In the genomic region with DNA sequence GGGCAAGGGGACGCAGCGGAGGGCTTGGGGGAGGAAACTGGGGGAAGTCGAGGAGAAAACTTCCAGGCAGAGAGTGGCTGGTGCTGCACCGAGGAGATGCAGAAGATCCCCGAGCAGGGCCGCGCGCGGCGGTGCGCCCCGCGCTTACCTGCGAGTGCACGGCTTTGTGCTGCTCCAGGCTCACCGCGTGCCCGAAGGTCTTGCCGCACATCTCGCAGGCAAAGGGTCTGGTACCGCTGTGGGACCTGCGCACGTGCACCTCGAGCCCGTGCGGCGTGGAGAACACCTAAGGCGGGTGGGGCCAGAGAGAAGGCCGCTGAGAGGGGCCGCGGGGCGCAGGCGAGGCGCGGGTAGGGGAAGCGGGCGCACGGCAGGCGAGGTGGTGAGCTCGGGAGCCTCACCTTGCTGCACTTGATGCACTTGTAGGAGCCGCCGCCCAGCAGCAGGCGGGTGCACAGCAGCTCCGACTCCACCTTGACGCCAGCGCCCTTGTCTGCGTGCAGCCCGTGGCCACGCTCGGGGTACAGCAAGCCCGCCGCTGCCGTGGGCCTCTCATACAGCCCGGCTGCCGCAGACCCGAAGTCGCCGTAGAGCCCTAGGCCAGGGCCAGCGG, we compare ENCODE assay signal across 14 cellular contexts. TPM values are rescaled to one million over a fixed set of nuclear protein-coding genes. Genes with fewer than 3 reads are reported as not detected.
DNase-seq lines count a peak whose midpoint lies in the region; ATAC-seq and TF ChIP-seq lines count a peak whose summit lies in the region.
"Had no signal": no experiment of that assay in that cellular context is flagged by ENCODE, and none has a peak within 500 bp of the region (broad histone marks: within the 10 kb centered on the region; RNA-seq: fewer than 3 reads in every experiment).

No MANE protein-coding gene starts in this region.

- intact Hi-C loops in right cardiac atrium (cut with DNase I) (no loop called here), left ventricle myocardium superior (cut with micrococcal nuclease) (no loop called here), upper lobe of right lung (cut with DNase I) (no loop called here)

- H3K79me2 ChIP-seq in mesendoderm (ENCODE audit: control insufficient read depth, insufficient read depth, low read length), result no peaks in the 10 kb centered on the region
- H3K79me2 ChIP-seq in SK-N-SH (ENCODE audit: insufficient read depth), result no peaks in the 10 kb centered on the region

- no peak overlapping the region for H2BK120ac ChIP-seq in mesendoderm (ENCODE audit: low read depth, low read length)

- no peak overlapping the region for H4K5ac ChIP-seq in mesendoderm (ENCODE audit: low read length)

- TF ChIP-seq CTCF in coronary artery (IDR thresholded peaks at IDR 0.05) (no peak), upper lobe of right lung (IDR thresholded peaks at IDR 0.05) (no peak), SK-N-SH (IDR thresholded peaks at IDR 0.05) (no peak)

- peak overlapping the region; percentile 94 for H3K23ac ChIP-seq in mesendoderm (ENCODE audit: low read length)

- H3K9me3 ChIP-seq in right cardiac atrium (ENCODE audit: control insufficient read depth, low read length) (no peaks in the 10 kb centered on the region), upper lobe of right lung (no peaks in the 10 kb centered on the region), SK-N-SH (no peaks in the 10 kb centered on the region)

- H3K9ac ChIP-seq in mesendoderm (ENCODE audit: low read length), result no peak overlapping the region
- no peak overlapping the region for H3K9ac ChIP-seq in SK-N-SH
- H3K9ac ChIP-seq: BLaER1 had no signal

- WGBS in right cardiac atrium, result 36% methylated on average over 59 of the region's 59 CpGs
- WGBS in mesendoderm (ENCODE audit: extremely low coverage, insufficient coverage, low lambda C conversion rate), result no CpG with 5 or more reads among the region's 59 CpGs
- 21% methylated on average over 9 of the region's 59 CpGs for WGBS in SK-N-SH (ENCODE audit: low lambda C conversion rate)

- ATAC-seq in right cardiac atrium (no peak), left ventricle myocardium superior (no peak), upper lobe of right lung (peak; percentile 2), HG03159 (IDR thresholded peaks at IDR 0.05; ENCODE audit: unreplicated experiment) (no peak)
- ATAC-seq: naive thymus-derived CD8-positive, alpha-beta T cell; Panc1 had no signal

- no peak overlapping the region for H2AFZ ChIP-seq in SK-N-SH (ENCODE audit: low read depth)

- H3K18ac ChIP-seq in mesendoderm (ENCODE audit: low read length), result no peak overlapping the region

- TF ChIP-seq RAD21 in SK-N-SH (IDR thresholded peaks at IDR 0.05; ENCODE audit: low read length), result no peak

- H3K4me2 ChIP-seq in mesendoderm (ENCODE audit: low read length), result peak overlapping the region; percentile 50
- H3K4me2 ChIP-seq in SK-N-SH, result no peak overlapping the region
- H3K4me2 ChIP-seq: BLaER1 had no signal

- CTCF ChIA-PET in SK-N-SH (lab: Yijun Ruan, JAX), result interaction anchor here (0.6 to 0.8 kb wide), 2 partner anchors 12 to 170 kb away, joined by 3 to 4 read pairs; no protein-coding TSS in a partner anchor

- POLR2A ChIA-PET in SK-N-SH (lab: Yijun Ruan, JAX), result interaction anchor here (0.6 kb wide), 1 partner anchor 182 kb away, joined by 3 read pairs; no protein-coding TSS in a partner anchor

- H3K4ac ChIP-seq in mesendoderm (ENCODE audit: low read depth, low read length), result no peak overlapping the region

- H3K27me3 ChIP-seq in right cardiac atrium (ENCODE audit: control insufficient read depth, insufficient read depth) (no peaks in the 10 kb centered on the region), mesendoderm (ENCODE audit: insufficient read depth, low read length, poor library complexity) (peaks cover 70% of the 10 kb centered on the region), upper lobe of right lung (peaks cover 60% of the 10 kb centered on the region), SK-N-SH (ENCODE audit: insufficient read depth) (peaks cover 86% of the 10 kb centered on the region)

- no peak overlapping the region for H2AK5ac ChIP-seq in mesendoderm (ENCODE audit: low read length)

- DNase-seq in right cardiac atrium (peak in 1 of 3 donors; percentile 37), left ventricle myocardium superior (no peak), coronary artery (ENCODE audit: low spot score) (no peak), mesendoderm (peak; percentile 42), upper lobe of right lung (no peak), DMS153 treated with DMSO at 0.1 percent for 48 hours (lab: John Stamatoyannopoulos, UW; ENCODE audit: unreplicated experiment) (no peak), SK-N-SH (no peak)
- DNase-seq: activated effector memory CD4-positive, alpha-beta T cell treated with anti-CD3 and anti-CD28 coated beads, Interleukin-2, amount 50 U/mL, for 16 hours; KG1; stimulated activated CD4-positive, alpha-beta T cell treated with anti-CD3 and anti-CD28 coated beads, Interleukin-4, amount 100 ng/mL, for 24 hours had no signal

- H3K56ac ChIP-seq in mesendoderm (ENCODE audit: low read length), result peak overlapping the region; percentile 34

- H3K79me1 ChIP-seq in mesendoderm (ENCODE audit: low read length), result no peaks in the 10 kb centered on the region

- H3K4me1 ChIP-seq in right cardiac atrium (ENCODE audit: control insufficient read depth, insufficient read depth, low read length) (peaks cover 10% of the 10 kb centered on the region), mesendoderm (ENCODE audit: control insufficient read depth, low read depth, low read length) (peaks cover 5% of the 10 kb centered on the region), upper lobe of right lung (peaks cover 41% of the 10 kb centered on the region), SK-N-SH (ENCODE audit: control insufficient read depth in 1 of 2, insufficient read depth in 2 of 2, low read depth in 1 of 2, low read length in 1 of 2) (peaks cover 0 to 10% of the 10 kb centered on the region in 2 experiments; a peak in 1 of 4 replicates)

- no peak overlapping the region for H4K8ac ChIP-seq in mesendoderm (ENCODE audit: low read depth, low read length)

- H3K27ac ChIP-seq in right cardiac atrium (ENCODE audit: low read length) (no peak overlapping the region), coronary artery (no peak overlapping the region), mesendoderm (ENCODE audit: low read depth, low read length) (no peak overlapping the region), upper lobe of right lung (no peak overlapping the region), SK-N-SH (ENCODE audit: low read depth in 2 of 2, low read length in 1 of 2) (no peak overlapping the region)
- H3K27ac ChIP-seq: BLaER1 had no signal

- TF ChIP-seq EP300 in SK-N-SH (IDR thresholded peaks at IDR 0.05; ENCODE audit: borderline replicate concordance in 1 of 2, low read depth in 1 of 2, low read length in 1 of 2), result no peak

- no peaks in the 10 kb centered on the region for H3K9me2 ChIP-seq in SK-N-SH

- H3K4me3 ChIP-seq in right cardiac atrium (ENCODE audit: low read length) (peak overlapping the region; percentile 64), coronary artery (peak overlapping the region; percentile 72), mesendoderm (ENCODE audit: low read length) (no peak overlapping the region), upper lobe of right lung (no peak overlapping the region), SK-N-SH (ENCODE audit: low read depth in 2 of 2, low read length in 1 of 2) (no peak overlapping the region)

- no peak overlapping the region for H2BK5ac ChIP-seq in mesendoderm (ENCODE audit: low read length)

- no peak overlapping the region for H2BK15ac ChIP-seq in mesendoderm (replicated peaks; ENCODE audit: low read depth)

- peaks cover 6% of the 10 kb centered on the region; the same call in 1 of the 2 replicates for H4K20me1 ChIP-seq in SK-N-SH (ENCODE audit: insufficient read depth)

- H3K36me3 ChIP-seq in mesendoderm (ENCODE audit: control insufficient read depth, insufficient read depth, low read length) (no peaks in the 10 kb centered on the region), upper lobe of right lung (peaks cover 4% of the 10 kb centered on the region), SK-N-SH (replicated peaks in 1 of 2; ENCODE audit: control insufficient read depth in 1 of 2, insufficient read depth in 2 of 2, low read length in 1 of 2) (no peaks in the 10 kb centered on the region)

- H3F3A ChIP-seq in SK-N-SH (replicated peaks; ENCODE audit: insufficient read depth), result no peaks in the 10 kb centered on the region

TF ChIP-seq in SK-N-SH, 30 proteins besides CTCF, POLR2A, EP300 and RAD21:
- TF ChIP-seq NFIC (IDR thresholded peaks at IDR 0.05; ENCODE audit: borderline replicate concordance) (no peak), NRF1 (IDR thresholded peaks at IDR 0.05; ENCODE audit: low read depth, low read length) (no peak), POLR2AphosphoS5 (IDR thresholded peaks at IDR 0.05; ENCODE audit: low read depth, low read length) (no peak), EZH2phosphoT487 (IDR thresholded peaks at IDR 0.05; ENCODE audit: borderline replicate concordance, low read depth) (no peak; the same call in 1 of the 2 replicates), MXI1 (IDR thresholded peaks at IDR 0.05; ENCODE audit: low read depth, low read length) (no peak), ZBTB33 (IDR thresholded peaks at IDR 0.05; ENCODE audit: borderline replicate concordance, low read depth) (no peak), RCOR1 (IDR thresholded peaks at IDR 0.05; ENCODE audit: low read length) (no peak)

RNA-seq across cellular contexts. Expression of gene GFI1, which starts 6.4 kb away (rescaled TPM):
- under 1 TPM in 3 of 4 donors, not detected in 1; 0.29 to 0.59 (median 0.45) TPM for total RNA-seq in right cardiac atrium
- polyA plus RNA-seq in right cardiac atrium, result 0.18 TPM
- total RNA-seq in left ventricle myocardium superior, result 0.30 TPM
- polyA plus RNA-seq in mesendoderm (2013, experiment 1 of 2), result 0.08 TPM
- 0.13 TPM for polyA plus RNA-seq in mesendoderm (2013, experiment 2 of 2)
- 5.4 TPM for total RNA-seq in upper lobe of right lung
- 0.18 and 0.19 TPM in 2 replicates for polyA plus RNA-seq in SK-N-SH (2012; rRNA removed)
- polyA plus RNA-seq in SK-N-SH (2012; cell fraction: cytosol; rRNA removed), result 0.08 and 0.12 TPM in 2 replicates
- polyA plus RNA-seq in SK-N-SH (2012; cell fraction: nucleus; rRNA removed), result 0.62 and 0.69 TPM in 2 replicates

Comparison
In these comparisons a context has a peak if more than half of its experiments do, and no peak if none do; other contexts are left out.
1. H3K4me3 ChIP-seq: peak in right cardiac atrium (single experiment) and coronary artery (single experiment); none in mesendoderm (single experiment), upper lobe of right lung (single experiment) and SK-N-SH (0 of 2).